In the genomic region with DNA sequence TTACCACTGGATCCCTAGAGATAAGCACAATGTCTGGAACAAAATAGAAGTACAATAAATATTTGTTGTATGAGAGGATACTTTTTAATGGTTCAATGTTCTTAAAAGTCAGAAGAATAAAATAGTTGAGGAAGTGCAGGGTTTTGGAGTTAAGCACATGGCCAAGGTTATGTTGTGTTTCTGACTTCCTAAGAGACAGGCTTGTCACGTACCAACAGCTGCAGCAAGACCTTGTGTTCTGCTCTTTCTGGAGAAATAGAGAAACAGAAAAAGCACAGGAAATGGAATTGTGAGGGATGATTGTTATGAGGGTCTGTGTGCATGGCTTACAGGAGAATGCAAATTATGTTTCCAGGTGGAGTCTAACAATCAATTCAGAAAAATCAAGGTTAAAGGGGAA, we compare ENCODE assay signal across 32 cellular contexts. TPM values are rescaled to one million over a fixed set of nuclear protein-coding genes. Genes with fewer than 3 reads are reported as not detected.
"Had no signal": no experiment of that assay in that cellular context is flagged by ENCODE, and none has a peak within 500 bp of the region (broad histone marks: within the 10 kb centered on the region; RNA-seq: fewer than 3 reads in every experiment).

No MANE protein-coding gene starts in this region.

- H3K36me3 ChIP-seq: neural progenitor cell, ovary, right lobe of liver, sigmoid colon, spleen, suprapubic skin, tibial artery, transverse colon, upper lobe of right lung, uterus had no signal

- H3K4me1 ChIP-seq: neural progenitor cell, parathyroid adenoma, psoas muscle, right lobe of liver, sigmoid colon, spleen, suprapubic skin, testis, tibial artery, transverse colon, upper lobe of right lung, uterus had no signal

- H3K4me3 ChIP-seq: neural progenitor cell, ovary, psoas muscle, right lobe of liver, sigmoid colon, skin epidermis, smooth muscle cell, spleen, suprapubic skin, testis, tibial artery, transverse colon, upper lobe of right lung, uterus had no signal

- H3K27ac ChIP-seq: neural progenitor cell, ovary, parathyroid adenoma, psoas muscle, right lobe of liver, sigmoid colon, skin epidermis, suprapubic skin, testis, tibial artery, transverse colon, upper lobe of right lung, uterus had no signal

- H3K27me3 ChIP-seq: neural progenitor cell, ovary, right lobe of liver, sigmoid colon, testis, transverse colon, uterus had no signal

- H3K9me3 ChIP-seq: ovary, psoas muscle, right lobe of liver, sigmoid colon, spleen, suprapubic skin, testis, tibial artery, transverse colon, upper lobe of right lung, uterus had no signal

- DNase-seq: natural killer cell; occipital lobe; ovary; posterior cingulate gyrus; psoas muscle; right cardiac atrium; right lobe of liver; sigmoid colon; spleen; stimulated activated CD4-positive, alpha-beta T cell treated with anti-CD3 and anti-CD28 coated beads, Interleukin-12 subunit alpha, Interleukin-12 subunit beta, amount 100 ng/mL, for 4 hours; stimulated activated CD4-positive, alpha-beta T cell treated with anti-CD3 and anti-CD28 coated beads, Interleukin-1b, Interleukin-23, amount 100 ng/mL, for 48 hours; stimulated activated CD4-positive, alpha-beta T cell treated with anti-CD3 and anti-CD28 coated beads, Interleukin-4, amount 100 ng/mL, for 1 hour; stimulated activated CD4-positive, alpha-beta T cell treated with anti-CD3 and anti-CD28 coated beads, Interleukin-4, amount 100 ng/mL, for 4 hours; stimulated activated CD8-positive, alpha-beta memory T cell treated with anti-CD3 and anti-CD28 coated beads, Interleukin-4, amount 100 ng/mL, for 48 hours; stimulated activated naive CD4-positive, alpha-beta T cell; stimulated activated naive CD8-positive, alpha-beta T cell treated with anti-CD3 and anti-CD28 coated beads, Interleukin-15, amount 100 ng/mL, for 72 hours; stimulated activated naive CD8-positive, alpha-beta T cell treated with anti-CD3 and anti-CD28 coated beads, Interleukin-15, Interleukin-2, amounts not matched to agents 100 U/mL and 50 U/mL, for 24 hours; substantia nigra; testis; tibial artery; transverse colon; upper lobe of right lung; uterus had no signal

RNA-seq across cellular contexts. Expression of gene CARTPT, which starts 12.9 kb away (rescaled TPM):
- total RNA-seq: natural killer cell, occipital lobe, osteoblast, progenitor cell of endocrine pancreas, psoas muscle, renal cortical epithelial cell, right lobe of liver, smooth muscle cell, spleen, suprapubic skin, upper lobe of right lung, urinary bladder, uterus had no signal
- polyA plus RNA-seq: ovary, psoas muscle, smooth muscle cell, spleen had no signal
